13 cellular contexts compared by ENCODE assay signal in the genomic region with DNA sequence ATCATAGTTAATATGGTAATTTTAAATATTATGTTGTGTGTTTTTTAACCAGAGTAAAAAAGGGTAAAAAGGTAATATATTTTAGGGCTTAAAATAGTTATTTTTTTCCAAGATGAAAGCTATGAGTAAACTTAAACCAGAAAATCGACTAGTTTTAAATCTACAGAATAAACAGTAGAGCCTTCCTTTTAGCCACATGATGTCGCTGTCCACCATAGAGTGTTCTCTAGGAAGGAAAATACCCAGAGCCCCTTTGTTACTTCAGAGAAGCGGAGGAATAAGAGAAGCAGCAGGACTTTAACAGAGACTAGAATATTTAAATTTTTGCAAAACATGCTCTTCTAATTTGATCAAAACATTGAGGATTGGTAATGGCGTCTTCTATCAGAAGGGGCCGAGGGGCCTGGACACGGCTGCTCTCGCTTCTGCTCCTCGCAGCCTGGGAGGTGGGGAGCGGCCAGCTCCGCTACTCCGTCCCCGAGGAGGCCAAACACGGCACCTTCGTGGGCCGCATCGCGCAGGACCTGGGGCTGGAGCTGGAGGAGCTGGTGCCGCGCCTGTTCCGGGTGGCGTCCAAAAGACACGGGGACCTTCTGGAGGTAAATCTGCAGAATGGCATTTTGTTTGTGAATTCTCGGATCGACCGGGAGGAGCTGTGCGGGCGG. TPM values are rescaled to one million over a fixed set of nuclear protein-coding genes. Genes with fewer than 3 reads are reported as not detected.
DNase-seq lines count a peak whose midpoint lies in the region; ATAC-seq and TF ChIP-seq lines count a peak whose summit lies in the region.
"Had no signal": no experiment of that assay in that cellular context is flagged by ENCODE, and none has a peak within 500 bp of the region (broad histone marks: within the 10 kb centered on the region; RNA-seq: fewer than 3 reads in every experiment).

PCDHA2 (plus strand) TSS at position 259 of the 665 bp plus-strand sequence.

- H3K36me3 ChIP-seq in right lobe of liver, result no peaks in the 10 kb centered on the region

- H3K27me3 ChIP-seq in right lobe of liver, result peaks cover 0 to 5% of the 10 kb centered on the region in 2 donors

- TF ChIP-seq POLR2A in lower leg skin (IDR thresholded peaks at IDR 0.05) (no peak), right lobe of liver (IDR thresholded peaks at IDR 0.05) (no peak)

- WGBS in lower leg skin, 2 donors, result 25 to 27% methylated on average over 27 of the region's 27 CpGs
- 15% methylated on average over 17 of the region's 27 CpGs for WGBS in right lobe of liver (ENCODE audit: insufficient coverage, low coverage, low lambda C conversion rate, missing lambda C conversion rate)

- no peaks in the 10 kb centered on the region for H3K4me1 ChIP-seq in right lobe of liver

- H3K9me3 ChIP-seq in right lobe of liver, result peaks cover 0 to 5% (median 2%) of the 10 kb centered on the region in 4 donors

- ATAC-seq in right lobe of liver (no peak), GM18498 (IDR thresholded peaks at IDR 0.05; ENCODE audit: unreplicated experiment) (no peak)
- ATAC-seq: activated T-cell treated with anti-CD3 and anti-CD28 coated beads, Interleukin-2, amount 50 U/mL, for 4 hours; CD8-positive, alpha-beta T cell; HCT116 had no signal

- TF ChIP-seq CTCF in LNCaP clone FGC (IDR thresholded peaks at IDR 0.05; ENCODE audit: control insufficient read depth, extremely low read depth, insufficient read depth) (peak; percentile 17; the same call in 1 of the 2 replicates), coronary artery (IDR thresholded peaks at IDR 0.05) (no peak), lower leg skin (IDR thresholded peaks at IDR 0.05) (no peak), right lobe of liver (IDR thresholded peaks at IDR 0.05) (no peak)

- DNase-seq in DMS114 treated with DMSO at 0.1 percent for 48 hours (lab: John Stamatoyannopoulos, UW; ENCODE audit: unreplicated experiment) (peak; percentile 69), LNCaP clone FGC (ENCODE audit: low read depth) (no peak), coronary artery (ENCODE audit: low spot score) (no peak), midbrain (lab: John Stamatoyannopoulos, UW) (peak; percentile 27), lower leg skin (ENCODE audit: low spot score in 2 of 2) (no peak), right lobe of liver (no peak), HUDEP-2 (lab: John Stamatoyannopoulos, UW; ENCODE audit: unreplicated experiment in 76 of 76) (no peak)
- DNase-seq: activated T-cell treated with anti-CD3 and anti-CD28 coated beads, Interleukin-2, amount 50 U/mL, for 4 hours; CD8-positive, alpha-beta T cell; retina had no signal

- intact Hi-C loops in lower leg skin (cut with DNase I; ENCODE audit: low total_unique reads), result no loop called here
- intact Hi-C loops in right lobe of liver (cut with DNase I), result no loop called here

- H3K4me3 ChIP-seq in LNCaP clone FGC (ENCODE audit: low read depth, low read length) (peak within 1 kb of the TSS; percentile 24; the same call in 1 of the 2 replicates), coronary artery (peak within 1 kb of the TSS; percentile 50), lower leg skin (ENCODE audit: low read depth, poor library complexity, severe bottlenecking) (no peak within 1 kb of the TSS), right lobe of liver (no peak within 1 kb of the TSS)

- H3K27ac ChIP-seq in coronary artery (no peak within 1 kb of the TSS), right lobe of liver (no peak within 1 kb of the TSS)

RNA-seq across cellular contexts. Expression of gene PCDHA2, which starts in this region (rescaled TPM):
- total RNA-seq in lower leg skin, result not detected
- not detected for total RNA-seq in right lobe of liver
- total RNA-seq: activated T-cell treated with anti-CD3 and anti-CD28 coated beads, Interleukin-2, amount 50 U/mL, for 4 hours; CD8-positive, alpha-beta T cell; HT1080 had no signal

Comparison
In these comparisons a context has a peak if more than half of its experiments do, and no peak if none do; other contexts are left out.
1. DNase-seq: peak in DMS114 treated with DMSO at 0.1 percent for 48 hours (single experiment) and midbrain (single experiment); none in LNCaP clone FGC (single experiment), coronary artery (single experiment), lower leg skin (0 of 2), right lobe of liver (0 of 3) and HUDEP-2 (0 of 76).
2. H3K4me3 ChIP-seq: peak in LNCaP clone FGC (single experiment) and coronary artery (single experiment); none in lower leg skin (single experiment) and right lobe of liver (0 of 3).